ENCODE assay signal across 1 cellular context in the genomic region with DNA sequence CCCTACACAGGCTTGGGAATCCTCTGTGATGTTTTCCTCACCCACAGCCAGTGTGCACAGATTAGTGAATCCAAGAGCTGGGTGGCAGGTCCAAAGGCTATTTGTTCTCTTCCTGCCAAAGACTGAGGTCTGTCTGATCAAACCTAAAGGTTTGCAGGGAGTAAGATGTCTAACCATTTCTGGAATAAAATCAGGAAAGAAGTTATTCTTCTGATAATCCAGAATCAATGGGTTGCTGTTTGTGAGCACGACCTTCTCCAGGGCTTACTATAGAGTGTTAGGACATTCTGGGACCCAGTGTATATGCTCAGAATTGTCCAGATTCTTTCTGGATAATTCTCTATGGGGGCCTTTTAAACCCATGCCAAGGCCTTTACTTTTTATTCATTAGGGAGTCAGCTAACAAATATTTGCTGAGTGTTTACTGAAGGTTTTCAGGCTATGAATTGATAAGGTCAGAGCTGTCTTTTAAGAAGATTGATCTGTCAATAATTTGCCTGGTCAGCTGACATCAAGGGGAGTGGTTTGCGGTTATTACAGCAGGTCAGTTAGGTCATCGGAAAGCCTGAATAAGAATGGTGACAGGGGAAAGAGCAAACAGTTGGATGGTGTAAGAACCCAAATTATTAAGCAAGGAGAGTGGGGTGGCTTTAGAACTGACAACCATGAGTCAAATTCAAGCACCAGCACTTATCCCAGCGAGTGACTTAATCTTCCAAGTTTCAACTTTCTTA.
A peak's percentile ranks its signal among the peaks of the same experiment; 100 is the strongest.
TF ChIP-seq lines count a peak whose summit lies in the region.

No MANE protein-coding gene starts in this region.

TF ChIP-seq in HepG2, 621 proteins besides CTCF, POLR2A, EP300 and RAD21 (continued from another document):
- TF ChIP-seq, protein P1, sequence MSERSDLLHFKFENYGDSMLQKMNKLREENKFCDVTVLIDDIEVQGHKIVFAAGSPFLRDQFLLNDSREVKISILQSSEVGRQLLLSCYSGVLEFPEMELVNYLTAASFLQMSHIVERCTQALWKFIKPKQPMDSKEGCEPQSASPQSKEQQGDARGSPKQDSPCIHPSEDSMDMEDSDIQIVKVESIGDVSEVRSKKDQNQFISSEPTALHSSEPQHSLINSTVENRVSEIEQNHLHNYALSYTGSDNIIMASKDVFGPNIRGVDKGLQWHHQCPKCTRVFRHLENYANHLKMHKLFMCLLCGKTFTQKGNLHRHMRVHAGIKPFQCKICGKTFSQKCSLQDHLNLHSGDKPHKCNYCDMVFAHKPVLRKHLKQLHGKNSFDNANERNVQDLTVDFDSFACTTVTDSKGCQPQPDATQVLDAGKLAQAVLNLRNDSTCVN (CRISPR knock-in tag; IDR thresholded peaks at IDR 0.05; ENCODE audit: borderline replicate concordance): peak; percentile 98
- no peak for TF ChIP-seq ZNF333 (CRISPR knock-in tag; IDR thresholded peaks at IDR 0.05; ENCODE audit: borderline replicate concordance)
- TF ChIP-seq ZBTB42 (CRISPR knock-in tag; IDR thresholded peaks at IDR 0.05): no peak
- TF ChIP-seq, protein P2, sequence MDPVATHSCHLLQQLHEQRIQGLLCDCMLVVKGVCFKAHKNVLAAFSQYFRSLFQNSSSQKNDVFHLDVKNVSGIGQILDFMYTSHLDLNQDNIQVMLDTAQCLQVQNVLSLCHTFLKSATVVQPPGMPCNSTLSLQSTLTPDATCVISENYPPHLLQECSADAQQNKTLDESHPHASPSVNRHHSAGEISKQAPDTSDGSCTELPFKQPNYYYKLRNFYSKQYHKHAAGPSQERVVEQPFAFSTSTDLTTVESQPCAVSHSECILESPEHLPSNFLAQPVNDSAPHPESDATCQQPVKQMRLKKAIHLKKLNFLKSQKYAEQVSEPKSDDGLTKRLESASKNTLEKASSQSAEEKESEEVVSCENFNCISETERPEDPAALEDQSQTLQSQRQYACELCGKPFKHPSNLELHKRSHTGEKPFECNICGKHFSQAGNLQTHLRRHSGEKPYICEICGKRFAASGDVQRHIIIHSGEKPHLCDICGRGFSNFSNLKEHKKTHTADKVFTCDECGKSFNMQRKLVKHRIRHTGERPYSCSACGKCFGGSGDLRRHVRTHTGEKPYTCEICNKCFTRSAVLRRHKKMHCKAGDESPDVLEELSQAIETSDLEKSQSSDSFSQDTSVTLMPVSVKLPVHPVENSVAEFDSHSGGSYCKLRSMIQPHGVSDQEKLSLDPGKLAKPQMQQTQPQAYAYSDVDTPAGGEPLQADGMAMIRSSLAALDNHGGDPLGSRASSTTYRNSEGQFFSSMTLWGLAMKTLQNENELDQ (CRISPR knock-in tag; IDR thresholded peaks at IDR 0.05; ENCODE audit: borderline replicate concordance): no peak
- TF ChIP-seq ZNF567 (CRISPR knock-in tag; IDR thresholded peaks at IDR 0.05; ENCODE audit: borderline replicate concordance): no peak
- no peak for TF ChIP-seq HNRNPH1 (optimal IDR thresholded peaks at IDR 0.05; ENCODE audit: low read depth, low read length)
- TF ChIP-seq, protein P3, sequence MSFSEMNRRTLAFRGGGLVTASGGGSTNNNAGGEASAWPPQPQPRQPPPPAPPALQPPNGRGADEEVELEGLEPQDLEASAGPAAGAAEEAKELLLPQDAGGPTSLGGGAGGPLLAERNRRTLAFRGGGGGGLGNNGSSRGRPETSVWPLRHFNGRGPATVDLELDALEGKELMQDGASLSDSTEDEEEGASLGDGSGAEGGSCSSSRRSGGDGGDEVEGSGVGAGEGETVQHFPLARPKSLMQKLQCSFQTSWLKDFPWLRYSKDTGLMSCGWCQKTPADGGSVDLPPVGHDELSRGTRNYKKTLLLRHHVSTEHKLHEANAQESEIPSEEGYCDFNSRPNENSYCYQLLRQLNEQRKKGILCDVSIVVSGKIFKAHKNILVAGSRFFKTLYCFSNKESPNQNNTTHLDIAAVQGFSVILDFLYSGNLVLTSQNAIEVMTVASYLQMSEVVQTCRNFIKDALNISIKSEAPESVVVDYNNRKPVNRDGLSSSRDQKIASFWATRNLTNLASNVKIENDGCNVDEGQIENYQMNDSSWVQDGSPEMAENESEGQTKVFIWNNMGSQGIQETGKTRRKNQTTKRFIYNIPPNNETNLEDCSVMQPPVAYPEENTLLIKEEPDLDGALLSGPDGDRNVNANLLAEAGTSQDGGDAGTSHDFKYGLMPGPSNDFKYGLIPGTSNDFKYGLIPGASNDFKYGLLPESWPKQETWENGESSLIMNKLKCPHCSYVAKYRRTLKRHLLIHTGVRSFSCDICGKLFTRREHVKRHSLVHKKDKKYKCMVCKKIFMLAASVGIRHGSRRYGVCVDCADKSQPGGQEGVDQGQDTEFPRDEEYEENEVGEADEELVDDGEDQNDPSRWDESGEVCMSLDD (CRISPR knock-in tag; IDR thresholded peaks at IDR 0.05; ENCODE audit: borderline replicate concordance): no peak
- no peak for TF ChIP-seq KLF6 (CRISPR knock-in tag; IDR thresholded peaks at IDR 0.05)
- TF ChIP-seq, protein P4, sequence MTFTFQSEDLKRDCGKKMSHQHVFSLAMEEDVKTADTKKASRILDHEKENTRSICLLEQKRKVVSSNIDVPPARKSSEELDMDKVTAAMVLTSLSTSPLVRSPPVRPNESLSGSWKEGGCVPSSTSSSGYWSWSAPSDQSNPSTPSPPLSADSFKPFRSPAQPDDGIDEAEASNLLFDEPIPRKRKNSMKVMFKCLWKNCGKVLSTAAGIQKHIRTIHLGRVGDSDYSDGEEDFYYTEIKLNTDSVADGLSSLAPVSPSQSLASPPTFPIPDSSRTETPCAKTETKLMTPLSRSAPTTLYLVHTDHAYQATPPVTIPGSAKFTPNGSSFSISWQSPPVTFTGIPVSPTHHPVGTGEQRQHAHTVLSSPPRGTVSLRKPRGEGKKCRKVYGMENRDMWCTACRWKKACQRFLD (CRISPR knock-in tag; IDR thresholded peaks at IDR 0.05; ENCODE audit: borderline replicate concordance): no peak
- TF ChIP-seq ZNF441 (CRISPR knock-in tag; IDR thresholded peaks at IDR 0.05; ENCODE audit: borderline replicate concordance): no peak
- TF ChIP-seq ZNF44 (CRISPR knock-in tag; IDR thresholded peaks at IDR 0.05): no peak
- TF ChIP-seq, protein P5, sequence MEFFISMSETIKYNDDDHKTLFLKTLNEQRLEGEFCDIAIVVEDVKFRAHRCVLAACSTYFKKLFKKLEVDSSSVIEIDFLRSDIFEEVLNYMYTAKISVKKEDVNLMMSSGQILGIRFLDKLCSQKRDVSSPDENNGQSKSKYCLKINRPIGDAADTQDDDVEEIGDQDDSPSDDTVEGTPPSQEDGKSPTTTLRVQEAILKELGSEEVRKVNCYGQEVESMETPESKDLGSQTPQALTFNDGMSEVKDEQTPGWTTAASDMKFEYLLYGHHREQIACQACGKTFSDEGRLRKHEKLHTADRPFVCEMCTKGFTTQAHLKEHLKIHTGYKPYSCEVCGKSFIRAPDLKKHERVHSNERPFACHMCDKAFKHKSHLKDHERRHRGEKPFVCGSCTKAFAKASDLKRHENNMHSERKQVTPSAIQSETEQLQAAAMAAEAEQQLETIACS (CRISPR knock-in tag; IDR thresholded peaks at IDR 0.05): no peak
- peak; percentile 81 for TF ChIP-seq BCL6 (CRISPR knock-in tag; IDR thresholded peaks at IDR 0.05)
- no peak for TF ChIP-seq U2AF2 (IDR thresholded peaks at IDR 0.05; ENCODE audit: low read depth, low read length)
- TF ChIP-seq ZSCAN25 (CRISPR knock-in tag; IDR thresholded peaks at IDR 0.05): no peak
- TF ChIP-seq TBP (CRISPR knock-in tag; IDR thresholded peaks at IDR 0.05): no peak
- TF ChIP-seq SIN3A (IDR thresholded peaks at IDR 0.05; ENCODE audit: borderline replicate concordance, low read depth, low read length): no peak
- no peak for TF ChIP-seq ZNF383 (CRISPR knock-in tag; IDR thresholded peaks at IDR 0.05; ENCODE audit: borderline replicate concordance)
- TF ChIP-seq RBM22 (optimal IDR thresholded peaks at IDR 0.05; ENCODE audit: low read length): no peak
- TF ChIP-seq, protein P6, sequence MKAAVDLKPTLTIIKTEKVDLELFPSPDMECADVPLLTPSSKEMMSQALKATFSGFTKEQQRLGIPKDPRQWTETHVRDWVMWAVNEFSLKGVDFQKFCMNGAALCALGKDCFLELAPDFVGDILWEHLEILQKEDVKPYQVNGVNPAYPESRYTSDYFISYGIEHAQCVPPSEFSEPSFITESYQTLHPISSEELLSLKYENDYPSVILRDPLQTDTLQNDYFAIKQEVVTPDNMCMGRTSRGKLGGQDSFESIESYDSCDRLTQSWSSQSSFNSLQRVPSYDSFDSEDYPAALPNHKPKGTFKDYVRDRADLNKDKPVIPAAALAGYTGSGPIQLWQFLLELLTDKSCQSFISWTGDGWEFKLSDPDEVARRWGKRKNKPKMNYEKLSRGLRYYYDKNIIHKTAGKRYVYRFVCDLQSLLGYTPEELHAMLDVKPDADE (CRISPR knock-in tag; IDR thresholded peaks at IDR 0.05): no peak
- no peak for TF ChIP-seq ZNF350 (CRISPR knock-in tag; IDR thresholded peaks at IDR 0.05; ENCODE audit: borderline replicate concordance, low read depth)
- TF ChIP-seq, protein P7, sequence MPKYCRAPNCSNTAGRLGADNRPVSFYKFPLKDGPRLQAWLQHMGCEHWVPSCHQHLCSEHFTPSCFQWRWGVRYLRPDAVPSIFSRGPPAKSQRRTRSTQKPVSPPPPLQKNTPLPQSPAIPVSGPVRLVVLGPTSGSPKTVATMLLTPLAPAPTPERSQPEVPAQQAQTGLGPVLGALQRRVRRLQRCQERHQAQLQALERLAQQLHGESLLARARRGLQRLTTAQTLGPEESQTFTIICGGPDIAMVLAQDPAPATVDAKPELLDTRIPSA (CRISPR knock-in tag; IDR thresholded peaks at IDR 0.05; ENCODE audit: borderline replicate concordance): no peak
- TF ChIP-seq, protein P8, sequence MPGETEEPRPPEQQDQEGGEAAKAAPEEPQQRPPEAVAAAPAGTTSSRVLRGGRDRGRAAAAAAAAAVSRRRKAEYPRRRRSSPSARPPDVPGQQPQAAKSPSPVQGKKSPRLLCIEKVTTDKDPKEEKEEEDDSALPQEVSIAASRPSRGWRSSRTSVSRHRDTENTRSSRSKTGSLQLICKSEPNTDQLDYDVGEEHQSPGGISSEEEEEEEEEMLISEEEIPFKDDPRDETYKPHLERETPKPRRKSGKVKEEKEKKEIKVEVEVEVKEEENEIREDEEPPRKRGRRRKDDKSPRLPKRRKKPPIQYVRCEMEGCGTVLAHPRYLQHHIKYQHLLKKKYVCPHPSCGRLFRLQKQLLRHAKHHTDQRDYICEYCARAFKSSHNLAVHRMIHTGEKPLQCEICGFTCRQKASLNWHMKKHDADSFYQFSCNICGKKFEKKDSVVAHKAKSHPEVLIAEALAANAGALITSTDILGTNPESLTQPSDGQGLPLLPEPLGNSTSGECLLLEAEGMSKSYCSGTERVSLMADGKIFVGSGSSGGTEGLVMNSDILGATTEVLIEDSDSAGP (CRISPR knock-in tag; IDR thresholded peaks at IDR 0.05; ENCODE audit: borderline replicate concordance): no peak
- TF ChIP-seq ZNF331 (CRISPR knock-in tag; IDR thresholded peaks at IDR 0.05): peak; percentile 77
- no peak for TF ChIP-seq ATRX (CRISPR knock-in tag; IDR thresholded peaks at IDR 0.05; ENCODE audit: borderline replicate concordance)
- TF ChIP-seq ZNF678 (CRISPR knock-in tag; IDR thresholded peaks at IDR 0.05): no peak
- no peak for TF ChIP-seq PAF1 (CRISPR knock-in tag; IDR thresholded peaks at IDR 0.05)
- TF ChIP-seq, protein P9, sequence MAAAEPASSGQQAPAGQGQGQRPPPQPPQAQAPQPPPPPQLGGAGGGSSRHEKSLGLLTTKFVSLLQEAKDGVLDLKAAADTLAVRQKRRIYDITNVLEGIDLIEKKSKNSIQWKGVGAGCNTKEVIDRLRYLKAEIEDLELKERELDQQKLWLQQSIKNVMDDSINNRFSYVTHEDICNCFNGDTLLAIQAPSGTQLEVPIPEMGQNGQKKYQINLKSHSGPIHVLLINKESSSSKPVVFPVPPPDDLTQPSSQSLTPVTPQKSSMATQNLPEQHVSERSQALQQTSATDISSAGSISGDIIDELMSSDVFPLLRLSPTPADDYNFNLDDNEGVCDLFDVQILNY (CRISPR knock-in tag; conservative IDR thresholded peaks at IDR 0.05): no peak
- TF ChIP-seq KAT2B (IDR thresholded peaks at IDR 0.05; ENCODE audit: borderline replicate concordance, low read depth, low read length): no peak
- TF ChIP-seq, protein P10, sequence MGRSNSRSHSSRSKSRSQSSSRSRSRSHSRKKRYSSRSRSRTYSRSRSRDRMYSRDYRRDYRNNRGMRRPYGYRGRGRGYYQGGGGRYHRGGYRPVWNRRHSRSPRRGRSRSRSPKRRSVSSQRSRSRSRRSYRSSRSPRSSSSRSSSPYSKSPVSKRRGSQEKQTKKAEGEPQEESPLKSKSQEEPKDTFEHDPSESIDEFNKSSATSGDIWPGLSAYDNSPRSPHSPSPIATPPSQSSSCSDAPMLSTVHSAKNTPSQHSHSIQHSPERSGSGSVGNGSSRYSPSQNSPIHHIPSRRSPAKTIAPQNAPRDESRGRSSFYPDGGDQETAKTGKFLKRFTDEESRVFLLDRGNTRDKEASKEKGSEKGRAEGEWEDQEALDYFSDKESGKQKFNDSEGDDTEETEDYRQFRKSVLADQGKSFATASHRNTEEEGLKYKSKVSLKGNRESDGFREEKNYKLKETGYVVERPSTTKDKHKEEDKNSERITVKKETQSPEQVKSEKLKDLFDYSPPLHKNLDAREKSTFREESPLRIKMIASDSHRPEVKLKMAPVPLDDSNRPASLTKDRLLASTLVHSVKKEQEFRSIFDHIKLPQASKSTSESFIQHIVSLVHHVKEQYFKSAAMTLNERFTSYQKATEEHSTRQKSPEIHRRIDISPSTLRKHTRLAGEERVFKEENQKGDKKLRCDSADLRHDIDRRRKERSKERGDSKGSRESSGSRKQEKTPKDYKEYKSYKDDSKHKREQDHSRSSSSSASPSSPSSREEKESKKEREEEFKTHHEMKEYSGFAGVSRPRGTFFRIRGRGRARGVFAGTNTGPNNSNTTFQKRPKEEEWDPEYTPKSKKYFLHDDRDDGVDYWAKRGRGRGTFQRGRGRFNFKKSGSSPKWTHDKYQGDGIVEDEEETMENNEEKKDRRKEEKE (IDR thresholded peaks at IDR 0.05): no peak
- TF ChIP-seq, protein P11, sequence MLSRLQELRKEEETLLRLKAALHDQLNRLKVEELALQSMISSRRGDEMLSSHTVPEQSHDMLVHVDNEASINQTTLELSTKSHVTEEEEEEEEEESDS (CRISPR knock-in tag; IDR thresholded peaks at IDR 0.05; ENCODE audit: borderline replicate concordance): no peak
- peak; percentile 97 for TF ChIP-seq CBFB (CRISPR knock-in tag; IDR thresholded peaks at IDR 0.05)
- TF ChIP-seq RELA (CRISPR knock-in tag; IDR thresholded peaks at IDR 0.05): no peak
